Comparison of ENCODE assay signal across 1 cellular context in genomic region chr19:10095948-10096614, GRCh38.
TF ChIP-seq lines count a peak whose summit lies in the region.

No MANE protein-coding gene starts in this region.

TF ChIP-seq in WTC11, 78 proteins besides CTCF, POLR2A, EP300 and RAD21 (continued from another document):
- TF ChIP-seq ZNF281 (CRISPR knock-in tag; IDR thresholded peaks at IDR 0.05) (0 out of 2 replicates have a peak, but pooled peaks have one; percentile 39), IRF1 (CRISPR knock-in tag; IDR thresholded peaks at IDR 0.05) (peak; percentile 82; the same call in 1 of the 2 replicates), PRRX2 (CRISPR knock-in tag; IDR thresholded peaks at IDR 0.05) (no peak), ZMAT4 (CRISPR knock-in tag; IDR thresholded peaks at IDR 0.05) (no peak), GTF2I (CRISPR knock-in tag; conservative IDR thresholded peaks at IDR 0.05) (no peak), MXD4 (CRISPR knock-in tag; IDR thresholded peaks at IDR 0.05; ENCODE audit: borderline replicate concordance) (no peak), AR (CRISPR knock-in tag; IDR thresholded peaks at IDR 0.05) (no peak), E2F5 (CRISPR knock-in tag; IDR thresholded peaks at IDR 0.05) (peak; percentile 23; the same call in 1 of the 2 replicates), FOXJ3 (CRISPR knock-in tag; IDR thresholded peaks at IDR 0.05; ENCODE audit: borderline replicate concordance) (no peak), RELA (CRISPR knock-in tag; IDR thresholded peaks at IDR 0.05; ENCODE audit: borderline replicate concordance) (peak; percentile 89; the same call in 1 of the 2 replicates), ELF4 (CRISPR knock-in tag; IDR thresholded peaks at IDR 0.05; ENCODE audit: low read depth) (0 out of 2 replicates have a peak, but pooled peaks have one; percentile 47), MAX (CRISPR knock-in tag; IDR thresholded peaks at IDR 0.05) (peak; percentile 96), OVOL2 (CRISPR knock-in tag; IDR thresholded peaks at IDR 0.05; ENCODE audit: borderline replicate concordance) (no peak), STAT6 (CRISPR knock-in tag; conservative IDR thresholded peaks at IDR 0.05; ENCODE audit: low read depth) (0 out of 2 replicates have a peak, but pooled peaks have one; percentile 54), TEAD1 (CRISPR knock-in tag; IDR thresholded peaks at IDR 0.05) (peak; percentile 83)
